1 cellular context compared by ENCODE assay signal in the genomic region with DNA sequence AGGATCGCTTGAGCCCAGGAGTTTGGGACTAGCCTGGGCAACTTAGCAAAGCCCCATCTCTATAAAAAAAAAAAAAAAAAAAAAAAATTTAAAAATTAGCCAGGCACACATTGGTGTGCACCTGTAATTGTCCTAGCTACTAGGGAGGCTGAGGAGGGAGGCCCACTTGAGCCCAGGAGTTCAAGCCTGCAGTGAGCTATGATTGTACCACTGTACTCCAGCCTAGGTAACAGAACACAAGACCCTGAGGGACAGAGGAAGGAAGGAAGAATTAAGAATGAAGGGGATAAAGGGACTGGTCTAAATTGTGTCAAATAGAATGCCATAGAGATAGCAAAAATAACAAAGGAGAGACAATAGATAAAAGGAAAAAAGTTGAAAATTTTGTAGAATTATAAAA.
TF ChIP-seq lines count a peak whose summit lies in the region.

No MANE protein-coding gene starts in this region.

TF ChIP-seq in IMR-90, 13 proteins besides CTCF, POLR2A, EP300 and RAD21:
- TF ChIP-seq MAZ (IDR thresholded peaks at IDR 0.05; ENCODE audit: borderline replicate concordance, low read depth, low read length) (no peak), FOS (IDR thresholded peaks at IDR 0.05; ENCODE audit: low read depth, low read length) (no peak), RFX5 (IDR thresholded peaks at IDR 0.05; ENCODE audit: low read depth, low read length) (no peak), RCOR1 (IDR thresholded peaks at IDR 0.05; ENCODE audit: insufficient replicate concordance, low read length) (no peak), NFE2L2 (IDR thresholded peaks at IDR 0.05; ENCODE audit: low read depth, low read length) (no peak)
